10 cellular contexts compared by ENCODE assay signal in the genomic region with DNA sequence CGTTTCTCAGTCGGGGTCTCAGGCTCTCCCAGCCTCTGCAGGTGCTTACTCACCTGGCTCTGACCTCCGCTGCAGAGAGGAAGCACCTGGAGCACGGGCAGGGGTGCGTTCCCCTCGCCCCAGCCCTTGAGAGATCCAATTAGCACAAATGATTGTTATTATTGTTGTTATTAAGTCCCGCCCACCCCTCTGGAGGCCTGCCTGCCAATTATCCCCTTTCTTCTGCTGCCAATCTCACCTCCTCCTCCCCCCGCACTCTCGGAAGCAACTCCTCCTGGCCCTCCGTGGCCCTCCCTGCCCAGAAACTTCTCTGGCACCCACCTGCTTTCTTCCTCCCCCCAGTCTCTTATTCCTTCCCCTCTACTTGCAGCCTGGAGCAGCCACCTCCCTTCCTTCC. TPM values are rescaled to one million over a fixed set of nuclear protein-coding genes. Genes with fewer than 3 reads are reported as not detected.
DNase-seq lines count a peak whose midpoint lies in the region; ATAC-seq, FAIRE-seq and TF ChIP-seq lines count a peak whose summit lies in the region.
"Had no signal": no experiment of that assay in that cellular context is flagged by ENCODE, and none has a peak within 500 bp of the region (broad histone marks: within the 10 kb centered on the region; RNA-seq: fewer than 3 reads in every experiment).

No MANE protein-coding gene starts in this region.

- H3K27ac Mint-ChIP-seq in CD14-positive monocyte: peak overlapping the region in 6 of 7 donors; percentile 78 to 91 (median 88)
- H3K27ac Mint-ChIP-seq in activated CD8-positive, alpha-beta T cell treated with anti-CD3 and anti-CD28 coated beads, Interleukin-2, amount 10 ng/mL, durations not matched to agents 7 days and 5 days: peak overlapping the region; percentile 34
- H3K27ac Mint-ChIP-seq in naive B cell: peak overlapping the region; percentile 93 to 98 (median 96)

- no peak for DNase-seq in CD14-positive monocyte (ENCODE audit: low spot score)
- peak; percentile 59 for DNase-seq in H7
- DNase-seq in activated CD8-positive, alpha-beta T cell treated with anti-CD3 and anti-CD28 coated beads, Interleukin-2, amount 10 ng/mL, durations not matched to agents 7 days and 5 days: no peak
- DNase-seq in naive B cell: no peak
- DNase-seq in NCI-H345 (lab: John Stamatoyannopoulos, UW): no peak
- DNase-seq in NCI-H2029 (lab: John Stamatoyannopoulos, UW): no peak
- no peak for DNase-seq in cerebellum (ENCODE audit: low spot score)
- no peak for DNase-seq in urothelium cell line (ENCODE audit: low spot score)
- DNase-seq: NCI-H187 had no signal

- no peak for TF ChIP-seq CTCF in CD14-positive monocyte (IDR thresholded peaks at IDR 0.05)

- H3K9me3 Mint-ChIP-seq in CD14-positive monocyte (no peaks in the 10 kb centered on the region), naive B cell (no peaks in the 10 kb centered on the region)
- no peaks in the 10 kb centered on the region for H3K9me3 Mint-ChIP-seq in activated CD8-positive, alpha-beta T cell treated with anti-CD3 and anti-CD28 coated beads, Interleukin-2, amount 10 ng/mL, durations not matched to agents 7 days and 5 days (ENCODE audit: insufficient read depth)

- intact Hi-C loops in CD14-positive monocyte (cut with micrococcal nuclease): no loop called here

- no peak overlapping the region for H3K4me3 ChIP-seq in H7 (ENCODE audit: insufficient read depth, low read depth, low read length)

- H3K27me3 Mint-ChIP-seq in CD14-positive monocyte (ENCODE audit: low read depth in 3 of 3) (peaks cover 0 to 4% (median 0%) of the 10 kb centered on the region in 3 donors), naive B cell (no peaks in the 10 kb centered on the region)
- H3K27me3 Mint-ChIP-seq in activated CD8-positive, alpha-beta T cell treated with anti-CD3 and anti-CD28 coated beads, Interleukin-2, amount 10 ng/mL, durations not matched to agents 7 days and 5 days (ENCODE audit: low read depth): no peaks in the 10 kb centered on the region

- no peaks in the 10 kb centered on the region for H3K36me3 ChIP-seq in H7 (replicated peaks; ENCODE audit: control insufficient read depth, insufficient read depth, low read length)

- H3K4me1 Mint-ChIP-seq in CD14-positive monocyte (peaks cover 81% of the 10 kb centered on the region), naive B cell (peaks cover 58 to 91% (median 84%) of the 10 kb centered on the region in 3 donors)
- H3K4me1 Mint-ChIP-seq in activated CD8-positive, alpha-beta T cell treated with anti-CD3 and anti-CD28 coated beads, Interleukin-2, amount 10 ng/mL, durations not matched to agents 7 days and 5 days (ENCODE audit: low read depth): peaks cover 44% of the 10 kb centered on the region

- H3K4me3 Mint-ChIP-seq in CD14-positive monocyte: peak overlapping the region; percentile 16 to 65
- no peak overlapping the region for H3K4me3 Mint-ChIP-seq in activated CD8-positive, alpha-beta T cell treated with anti-CD3 and anti-CD28 coated beads, Interleukin-2, amount 10 ng/mL, durations not matched to agents 7 days and 5 days
- H3K4me3 Mint-ChIP-seq in naive B cell: peak overlapping the region; percentile 76 to 90 (median 87)

- no peak for FAIRE-seq in urothelium cell line (lab: Jason Lieb, UNC)
- FAIRE-seq: TTC549 had no signal

- no peak for ATAC-seq in activated CD8-positive, alpha-beta T cell treated with anti-CD3 and anti-CD28 coated beads, Interleukin-2, amount 10 ng/mL, durations not matched to agents 7 days and 5 days
- ATAC-seq in naive B cell (ENCODE audit: low read depth in 2 of 2): no peak

- POLR2A ChIA-PET in activated CD8-positive, alpha-beta T cell treated with anti-CD3 and anti-CD28 coated beads, Interleukin-2, amount 10 ng/mL, durations not matched to agents 7 days and 5 days (lab: Charles Lee): interaction anchor here (0.8 to 0.9 kb wide), 2 partner anchors 8 to 31 kb away, joined by 3 to 5 read pairs; a partner anchor contains a TSS

- H3K36me3 Mint-ChIP-seq in CD14-positive monocyte (peaks cover 11 to 28% of the 10 kb centered on the region in 2 donors), naive B cell (no peaks in the 10 kb centered on the region)
- no peaks in the 10 kb centered on the region for H3K36me3 Mint-ChIP-seq in activated CD8-positive, alpha-beta T cell treated with anti-CD3 and anti-CD28 coated beads, Interleukin-2, amount 10 ng/mL, durations not matched to agents 7 days and 5 days (ENCODE audit: low read depth)

- CTCF ChIA-PET in activated CD8-positive, alpha-beta T cell treated with anti-CD3 and anti-CD28 coated beads, Interleukin-2, amount 10 ng/mL, durations not matched to agents 7 days and 5 days (lab: Charles Lee): interaction anchor here (0.9 kb wide), 1 partner anchor 30 kb away, joined by 3 read pairs; no protein-coding TSS in a partner anchor

- H3K27me3 ChIP-seq in H7 (ENCODE audit: control insufficient read depth, insufficient read depth, low read length): no peaks in the 10 kb centered on the region

RNA-seq across cellular contexts. Expression of a gene that starts 8.8 kb away (rescaled TPM):
- polyA plus RNA-seq in CD14-positive monocyte (1 to 10 TPM; 1.2 to 1.8 TPM), naive B cell (ENCODE audit: low read depth in 6 of 6) (1 to 10 TPM; 1.4 to 4.7 (median 2.5) TPM)
- 84.2 and 95.4 TPM in 2 replicates for total RNA-seq in H7 (2014; rRNA removed; shearing (Covaris generic))
- 10 to 100 TPM; 30.4 to 31.3 TPM for total RNA-seq in activated CD8-positive, alpha-beta T cell treated with anti-CD3 and anti-CD28 coated beads, Interleukin-2, amount 10 ng/mL, durations not matched to agents 7 days and 5 days
- total RNA-seq in cerebellum: 13.6 TPM

RNA-seq across cellular contexts. Expression of a gene that starts 28.8 kb away (rescaled TPM):
- polyA plus RNA-seq in CD14-positive monocyte (1 to 10 TPM; 2.7 to 3.5 TPM), naive B cell (ENCODE audit: low read depth in 6 of 6) (10 to 100 TPM in 5 of 6 donors, 1 to 10 TPM in 1; 9.7 to 24.6 (median 13.1) TPM)
- total RNA-seq in H7 (2014; rRNA removed; shearing (Covaris generic)): 60.9 and 63.4 TPM in 2 replicates
- total RNA-seq in activated CD8-positive, alpha-beta T cell treated with anti-CD3 and anti-CD28 coated beads, Interleukin-2, amount 10 ng/mL, durations not matched to agents 7 days and 5 days: 10 to 100 TPM; 29.3 to 30.1 TPM
- total RNA-seq in cerebellum: 10.0 TPM

Comparison
In these comparisons a context has a peak if more than half of its experiments do, and no peak if none do; other contexts are left out.
1. H3K27ac Mint-ChIP-seq: peak in every context shown above with its lines; median percentile 96 in naive B cell; 88 in CD14-positive monocyte; 34 in activated CD8-positive, alpha-beta T cell treated with anti-CD3 and anti-CD28 coated beads, Interleukin-2, amount 10 ng/mL, durations not matched to agents 7 days and 5 days.